Comparison of ENCODE assay signal across 18 cellular contexts in the genomic region with DNA sequence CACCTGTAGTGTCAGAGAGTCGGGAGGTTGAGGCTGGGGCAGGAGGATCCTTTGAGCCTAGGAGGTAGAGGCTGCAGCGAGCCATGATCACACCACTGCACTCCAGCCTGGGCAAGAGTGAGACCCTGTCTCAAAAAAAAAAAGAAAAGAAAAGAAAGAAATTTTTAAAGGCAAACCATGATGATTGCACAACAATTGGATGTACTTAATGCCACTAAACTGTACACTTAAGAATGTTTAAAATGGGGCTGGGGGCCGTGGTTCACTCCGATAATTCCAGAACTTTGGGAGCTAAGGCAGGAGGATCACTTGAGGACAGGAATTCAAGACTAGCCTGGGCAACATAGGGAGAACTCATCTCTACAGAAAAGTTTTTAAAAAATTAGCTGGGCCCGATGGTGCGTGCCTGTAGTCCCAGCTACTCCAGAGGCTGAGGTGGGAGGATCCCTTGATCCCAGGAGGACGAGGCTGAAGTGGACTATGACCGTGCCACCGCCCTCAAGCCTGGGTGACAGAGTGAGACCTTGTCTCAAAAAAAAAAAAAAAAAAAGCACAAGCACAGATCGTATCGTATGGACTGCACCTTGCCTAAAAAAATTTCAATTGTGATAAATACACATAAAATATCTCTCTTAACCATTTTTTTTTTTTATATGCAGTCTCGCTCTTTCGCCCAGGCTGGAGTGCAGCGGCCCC.
"Had no signal": no experiment of that assay in that cellular context is flagged by ENCODE, and none has a peak within 500 bp of the region (broad histone marks: within the 10 kb centered on the region; RNA-seq: fewer than 3 reads in every experiment).

No MANE protein-coding gene starts in this region.

- H3K4me3 ChIP-seq: lower lobe of right lung, prostate gland, upper lobe of left lung had no signal

- DNase-seq: activated B cell treated with CpG ODN at 0.5 μM for 24 hours; activated CD4-positive, alpha-beta T cell treated with anti-CD3 and anti-CD28 coated beads for 4 hours; activated CD4-positive, alpha-beta T cell treated with anti-CD3 and anti-CD28 coated beads, Interleukin-2, amount 50 U/mL, for 48 hours; activated CD8-positive, alpha-beta memory T cell treated with anti-CD3 and anti-CD28 coated beads, Interleukin-2, amount 50 U/mL, for 48 hours; activated naive CD4-positive, alpha-beta T cell treated with anti-CD3 and anti-CD28 coated beads, Interleukin-2, amount 10 ng/mL, durations not matched to agents 7 days and 5 days; cerebellar nuclear complex; cortex of kidney; erythroblast; foreskin fibroblast; lower lobe of right lung; mesendoderm; naive thymus-derived CD4-positive, alpha-beta T cell; T1000; testis had no signal

- H3K4me1 ChIP-seq: lower lobe of right lung, prostate gland, testis, upper lobe of left lung had no signal

- H3K36me3 ChIP-seq: lower lobe of right lung, prostate gland had no signal

- H3K27ac ChIP-seq: lower lobe of right lung, prostate gland, testis, upper lobe of left lung had no signal

- H3K27me3 ChIP-seq: testis, upper lobe of left lung had no signal

- H3K9me3 ChIP-seq: testis had no signal

- ATAC-seq: activated T-cell treated with anti-CD3 and anti-CD28 coated beads, Interleukin-2, amount 50 U/mL, for 4 hours; lower lobe of right lung; naive thymus-derived CD4-positive, alpha-beta T cell; stimulated activated memory B cell treated with anti-CD40 and anti-IgM and Interleukin-4, amounts not matched to agents 10 μg/mL and 1 μg/mL and 100 μg/mL, for 72 hours had no signal
